Comparison of ENCODE assay signal across 15 cellular contexts in the genomic region with DNA sequence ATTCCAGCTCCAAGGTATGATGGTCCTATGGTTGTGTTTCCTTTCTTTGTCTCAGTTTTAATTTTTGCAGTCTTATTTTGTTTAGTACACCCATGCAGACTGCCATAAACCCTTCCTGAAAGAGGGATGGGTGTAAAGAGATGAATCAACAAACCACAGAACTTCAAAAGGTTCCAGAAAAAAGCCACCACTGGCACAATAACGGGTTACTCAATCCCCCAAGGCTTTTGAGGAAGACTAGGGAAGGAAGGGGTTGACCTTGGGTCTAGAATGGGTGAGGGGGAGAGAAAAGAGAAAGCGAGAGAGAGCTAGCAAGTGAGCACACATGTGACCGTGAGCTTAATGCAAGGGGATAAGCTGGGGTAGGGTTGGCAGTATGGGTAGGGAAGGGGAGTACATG.
A peak's percentile ranks its signal among the peaks of the same experiment; 100 is the strongest.
DNase-seq lines count a peak whose midpoint lies in the region; ATAC-seq, FAIRE-seq and TF ChIP-seq lines count a peak whose summit lies in the region.
"Had no signal": no experiment of that assay in that cellular context is flagged by ENCODE, and none has a peak within 500 bp of the region (broad histone marks: within the 10 kb centered on the region; RNA-seq: fewer than 3 reads in every experiment).

No MANE protein-coding gene starts in this region.

- H3K9ac ChIP-seq in kidney (ENCODE audit: low read length in 2 of 2) = no peak overlapping the region

- no peaks in the 10 kb centered on the region for H3K9me3 Mint-ChIP-seq in memory B cell

- H3K4me1 ChIP-seq in OCI-LY7 (ENCODE audit: insufficient read depth, low read length, poor library complexity, severe bottlenecking) (peaks cover 77% of the 10 kb centered on the region), HAP-1 (no peaks in the 10 kb centered on the region), kidney (ENCODE audit: control insufficient read depth in 1 of 2, insufficient read depth in 1 of 2, low read depth in 1 of 2, low read length in 2 of 2) (peaks cover 3 to 5% of the 10 kb centered on the region in 2 donors)

- no peaks in the 10 kb centered on the region for H4K20me1 ChIP-seq in OCI-LY7 (ENCODE audit: insufficient read depth, low read length)

- peak overlapping the region; percentile 99 for H3K27ac ChIP-seq in OCI-LY7 (ENCODE audit: low read depth, low read length, poor library complexity, severe bottlenecking)
- no peak overlapping the region for H3K27ac ChIP-seq in kidney (ENCODE audit: low read depth in 2 of 2, low read length in 2 of 2)
- H3K27ac ChIP-seq: left ventricle myocardium inferior had no signal

- intact Hi-C loops in OCI-LY7 (cut with micrococcal nuclease; ENCODE audit: unreplicated experiment) = loop anchor here (5.0 kb wide), 1 partner anchor 90 kb away; no protein-coding TSS in a partner anchor
- intact Hi-C loops in kidney (cut with DNase I) = no loop called here

- H3K27ac Mint-ChIP-seq in memory B cell = peak overlapping the region; percentile 88

- no peaks in the 10 kb centered on the region for H3K36me3 Mint-ChIP-seq in memory B cell

- in situ Hi-C loops in HAP-1 (cut with MboI; ENCODE audit: low sequenced_read_pairs) = no loop called here

- BruUV-seq in OCI-LY7 (replicated peaks; lab: Mats Ljungman, UMichigan) = no TSS peak

- H3K9me3 ChIP-seq in OCI-LY7 (ENCODE audit: low read length) = no peaks in the 10 kb centered on the region
- no peaks in the 10 kb centered on the region for H3K9me3 ChIP-seq in HAP-1
- H3K9me3 ChIP-seq in kidney (ENCODE audit: control insufficient read depth in 1 of 2, low read length in 2 of 2) = no peaks in the 10 kb centered on the region
- H3K9me3 ChIP-seq: left ventricle myocardium inferior had no signal

- no peak overlapping the region; the same call in 1 of the 2 replicates for H2AFZ ChIP-seq in OCI-LY7 (ENCODE audit: low read length)

- H3K9me2 ChIP-seq in OCI-LY7 (ENCODE audit: insufficient read depth, low read length) = no peaks in the 10 kb centered on the region

- POLR2A ChIA-PET in OCI-LY7 (lab: Charles Lee) = interaction anchor here (0.7 to 4.8 kb wide), 9 partner anchors 11 to 165 kb away, joined by 4 to 47 read pairs (median 5); no protein-coding TSS in a partner anchor

- H3K4me3 ChIP-seq in OCI-LY7 (ENCODE audit: low read depth, low read length, poor library complexity, severe bottlenecking) (peak overlapping the region; percentile 45), HAP-1 (no peak overlapping the region), kidney (ENCODE audit: low read length in 2 of 2) (no peak overlapping the region)
- H3K4me3 ChIP-seq: left ventricle myocardium inferior had no signal

- ATAC-seq in memory B cell (ENCODE audit: low read depth) (no peak), GM18909 (IDR thresholded peaks at IDR 0.05; ENCODE audit: poor library complexity, unreplicated experiment) (no peak)

- peaks cover 37% of the 10 kb centered on the region for H3K4me1 Mint-ChIP-seq in memory B cell

- no peaks in the 10 kb centered on the region for H3K27me3 ChIP-seq in HAP-1 (ENCODE audit: low read depth)

- H3K4me3 Mint-ChIP-seq in memory B cell = peak overlapping the region; percentile 15

- CTCF ChIA-PET in OCI-LY7 (lab: Charles Lee; ENCODE audit: unreplicated experiment) = interaction anchor here (1.0 to 2.1 kb wide), 5 partner anchors 20 to 161 kb away, joined by 3 to 8 read pairs (median 4); no protein-coding TSS in a partner anchor

- no peak for TF ChIP-seq CTCF in OCI-LY7 (conservative IDR thresholded peaks at IDR 0.05; ENCODE audit: low read length)
- TF ChIP-seq CTCF in kidney (IDR thresholded peaks at IDR 0.05; ENCODE audit: borderline replicate concordance, extremely low read depth, insufficient read depth) = no peak

- peak overlapping the region; percentile 67 for H3K4me2 ChIP-seq in OCI-LY7 (ENCODE audit: low read length)

- H3K27me3 Mint-ChIP-seq in memory B cell = no peaks in the 10 kb centered on the region

- peaks cover 39% of the 10 kb centered on the region; the same call in 1 of the 2 replicates for H3K79me2 ChIP-seq in OCI-LY7 (ENCODE audit: insufficient read depth, low read depth, low read length)

- DNase-seq in AML-193 (lab: John Stamatoyannopoulos, UW) (peak; percentile 46 to 68), GM03348 (ENCODE audit: low spot score) (peak; percentile 29), OCI-LY7 (ENCODE audit: low spot score) (no peak), memory B cell (ENCODE audit: low spot score in 2 of 2) (no peak), HAP-1 (ENCODE audit: low spot score in 2 of 2) (no peak), mucosa of gallbladder (ENCODE audit: low spot score) (no peak), kidney (no peak)
- DNase-seq: anterior cingulate cortex; effector CD8-positive, alpha-beta T cell; H7; left ventricle myocardium inferior; NCI-H1436 treated with DMSO at 0.1 percent for 48 hours; stimulated activated CD4-positive, alpha-beta T cell treated with anti-CD3 and anti-CD28 coated beads, Interleukin-15, amount 100 ng/mL, for 24 hours had no signal

- FAIRE-seq in kidney (lab: Jason Lieb, UNC) = no peak
- FAIRE-seq: HTR-8/SVneo had no signal

- H3K36me3 ChIP-seq in OCI-LY7 (ENCODE audit: insufficient read depth, low read length) (no peaks in the 10 kb centered on the region), HAP-1 (replicated peaks) (no peaks in the 10 kb centered on the region), kidney (ENCODE audit: control insufficient read depth in 1 of 2, insufficient read depth in 2 of 2, low read length in 2 of 2) (no peaks in the 10 kb centered on the region)
- H3K36me3 ChIP-seq: left ventricle myocardium inferior had no signal

Comparison
In these comparisons a context has a peak if more than half of its experiments do, and no peak if none do; other contexts are left out.
1. DNase-seq: peak in AML-193 (2 of 2) and GM03348 (single experiment); none in OCI-LY7 (single experiment), memory B cell (0 of 2), HAP-1 (0 of 2), mucosa of gallbladder (single experiment) and kidney (single experiment).